In the genomic region with DNA sequence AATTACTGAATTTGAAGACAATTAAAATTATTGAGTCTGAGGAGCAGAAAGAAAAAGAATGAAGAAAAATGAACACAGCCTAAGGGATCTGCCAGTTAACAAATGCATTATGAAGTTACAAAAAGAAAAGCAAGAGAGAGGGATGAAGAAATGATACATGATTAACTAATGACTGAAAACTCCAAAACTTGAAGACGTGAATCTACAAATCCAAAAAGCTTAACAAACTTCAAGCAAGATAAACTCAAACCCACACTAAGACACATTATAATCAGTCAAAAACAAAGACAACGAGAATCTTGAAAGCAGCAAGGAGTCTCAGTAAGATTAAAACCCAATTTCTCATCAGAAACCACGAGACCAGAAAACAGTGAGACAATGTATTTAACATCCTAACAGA, we compare ENCODE assay signal across 24 cellular contexts.
"Had no signal": no experiment of that assay in that cellular context is flagged by ENCODE, and none has a peak within 500 bp of the region (broad histone marks: within the 10 kb centered on the region; RNA-seq: fewer than 3 reads in every experiment).

No MANE protein-coding gene starts in this region.

- DNase-seq: IMR-90, Kasumi-1, MM.1S, NCI-H1048, NCI-H1105, NCI-H1417, NCI-H1436 treated with DMSO at 0.1 percent for 48 hours, NCI-H1694, NCI-H187 treated with DMSO at 0.1 percent for 48 hours, NCI-H2029 treated with DMSO at 0.1 percent for 48 hours, NCI-H226, NCI-H446, NCI-H510A, NCI-H524 treated with DMSO at 0.1 percent for 48 hours, NCI-H69, NCI-H774, PC-3, SHP77, SK-N-SH, SW 1271 had no signal

- H3K27ac ChIP-seq: KMS-11, RWPE1 had no signal

- H3K4me2 ChIP-seq: KMS-11, SK-N-SH had no signal

- H3K9ac ChIP-seq: KMS-11, SK-N-SH had no signal

- ATAC-seq: HepG2, Panc1, PC-3 had no signal

- H3K9me3 ChIP-seq: SK-N-SH had no signal

- FAIRE-seq: HepG2 had no signal
